Comparison of ENCODE assay signal across 10 cellular contexts in the genomic region with DNA sequence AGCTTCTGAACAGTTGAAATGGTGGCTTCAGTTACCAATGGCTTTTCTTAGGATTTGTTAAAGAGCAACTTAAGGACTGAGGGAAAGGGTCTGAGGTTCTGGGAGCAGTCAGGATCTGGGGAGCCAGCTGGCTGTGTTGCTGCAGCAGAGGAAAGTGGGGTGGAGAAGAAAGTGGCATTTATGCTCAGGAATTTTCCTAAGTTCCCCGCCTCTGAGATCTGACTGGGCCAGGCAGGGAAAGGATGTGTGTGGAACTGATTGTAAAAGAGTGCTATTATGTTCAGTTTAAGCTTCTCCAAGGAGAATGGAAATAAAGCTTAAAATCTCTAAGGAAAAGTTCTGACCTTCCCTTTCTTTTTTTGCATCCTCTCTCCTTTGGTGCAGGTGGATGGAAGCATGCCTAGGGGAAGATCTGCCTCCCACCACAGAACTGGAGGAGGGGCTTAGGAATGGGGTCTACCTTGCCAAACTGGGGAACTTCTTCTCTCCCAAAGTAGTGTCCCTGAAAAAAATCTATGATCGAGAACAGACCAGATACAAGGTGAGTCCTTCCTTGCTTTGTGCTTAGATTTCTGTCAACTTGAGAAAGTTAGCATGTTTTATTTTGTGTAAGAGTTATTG. TPM values are rescaled to one million over a fixed set of nuclear protein-coding genes. Genes with fewer than 3 reads are reported as not detected.
DNase-seq lines count a peak whose midpoint lies in the region; ATAC-seq and TF ChIP-seq lines count a peak whose summit lies in the region.
"Had no signal": no experiment of that assay in that cellular context is flagged by ENCODE, and none has a peak within 500 bp of the region (broad histone marks: within the 10 kb centered on the region; RNA-seq: fewer than 3 reads in every experiment).

No MANE protein-coding gene starts in this region.

- H3K36me3 Mint-ChIP-seq in GM23338 (ENCODE audit: low read depth) (peaks cover 9% of the 10 kb centered on the region; the same call in 2 of the 3 replicates), immature natural killer cell (peaks cover 0 to 6% (median 5%) of the 10 kb centered on the region in 3 donors)
- H3K36me3 Mint-ChIP-seq in activated T-helper 2 cell treated with anti-CD3 and anti-CD28 coated beads, Interferon-gamma antibody, Interleukin-2, Interleukin-4, amounts not matched to agents 10 μg/mL and 5 μg/mL and 100 μg/mL, durations not matched to agents 14 hours and 24 hours and 36 hours (ENCODE audit: low read depth): peaks cover 48% of the 10 kb centered on the region

- whole genome bisulfite sequencing in sigmoid colon, 2 donors: 64 to 83% methylated on average over 2 of the region's 2 CpGs

- H3K9me2 ChIP-seq in GM23338 (ENCODE audit: insufficient read depth): no peaks in the 10 kb centered on the region

- H3K9me3 Mint-ChIP-seq in GM23338 (no peaks in the 10 kb centered on the region), immature natural killer cell (no peaks in the 10 kb centered on the region)
- H3K9me3 Mint-ChIP-seq in activated T-helper 2 cell treated with anti-CD3 and anti-CD28 coated beads, Interferon-gamma antibody, Interleukin-2, Interleukin-4, amounts not matched to agents 10 μg/mL and 5 μg/mL and 100 μg/mL, durations not matched to agents 14 hours and 24 hours and 36 hours: no peaks in the 10 kb centered on the region

- peaks cover 1% of the 10 kb centered on the region for H3K27me3 Mint-ChIP-seq in GM23338 (ENCODE audit: insufficient read depth, low read depth, poor library complexity)
- H3K27me3 Mint-ChIP-seq in activated T-helper 2 cell treated with anti-CD3 and anti-CD28 coated beads, Interferon-gamma antibody, Interleukin-2, Interleukin-4, amounts not matched to agents 10 μg/mL and 5 μg/mL and 100 μg/mL, durations not matched to agents 14 hours and 24 hours and 36 hours (ENCODE audit: low read depth): no peaks in the 10 kb centered on the region
- no peaks in the 10 kb centered on the region for H3K27me3 Mint-ChIP-seq in immature natural killer cell (ENCODE audit: low read depth in 3 of 3)

- TF ChIP-seq CTCF in GM23338 (conservative IDR thresholded peaks at IDR 0.05; ENCODE audit: low read depth in 2 of 2) (no peak), sigmoid colon (IDR thresholded peaks at IDR 0.05) (no peak)

- H3K27ac ChIP-seq in GM23338 (ENCODE audit: low read depth) (peak overlapping the region; percentile 72), sigmoid colon (peak overlapping the region in 3 of 4 donors; percentile 8 to 41 (median 31))

- peaks cover 6% of the 10 kb centered on the region; the same call in 1 of the 2 replicates for H3K36me3 ChIP-seq in GM23338 (ENCODE audit: insufficient read depth)
- peaks cover 0 to 22% (median 7%) of the 10 kb centered on the region in 4 donors for H3K36me3 ChIP-seq in sigmoid colon

- H2AFZ ChIP-seq in GM23338: no peak overlapping the region

- H3K27me3 ChIP-seq in GM23338 (ENCODE audit: insufficient read depth) (no peaks in the 10 kb centered on the region), sigmoid colon (no peaks in the 10 kb centered on the region)

- no peak overlapping the region for H3K4me3 Mint-ChIP-seq in GM23338
- no peak overlapping the region for H3K4me3 Mint-ChIP-seq in activated T-helper 2 cell treated with anti-CD3 and anti-CD28 coated beads, Interferon-gamma antibody, Interleukin-2, Interleukin-4, amounts not matched to agents 10 μg/mL and 5 μg/mL and 100 μg/mL, durations not matched to agents 14 hours and 24 hours and 36 hours (ENCODE audit: low read depth)
- no peak overlapping the region for H3K4me3 Mint-ChIP-seq in immature natural killer cell

- H3K4me1 Mint-ChIP-seq in GM23338: peaks cover 12% of the 10 kb centered on the region
- H3K4me1 Mint-ChIP-seq in activated T-helper 2 cell treated with anti-CD3 and anti-CD28 coated beads, Interferon-gamma antibody, Interleukin-2, Interleukin-4, amounts not matched to agents 10 μg/mL and 5 μg/mL and 100 μg/mL, durations not matched to agents 14 hours and 24 hours and 36 hours (ENCODE audit: low read depth): peaks cover 26% of the 10 kb centered on the region
- H3K4me1 Mint-ChIP-seq in immature natural killer cell: peaks cover 55 to 63% of the 10 kb centered on the region in 2 donors

- no peak for TF ChIP-seq EP300 in sigmoid colon (IDR thresholded peaks at IDR 0.05)

- no peaks in the 10 kb centered on the region for H3F3A ChIP-seq in GM23338 (replicated peaks; ENCODE audit: low read depth)

- ATAC-seq in GM23338 (peak; percentile 77), GM19395 (IDR thresholded peaks at IDR 0.05; ENCODE audit: unreplicated experiment) (no peak), HG03565 (IDR thresholded peaks at IDR 0.05; ENCODE audit: unreplicated experiment) (no peak)
- ATAC-seq: GM12878 had no signal

- no peak overlapping the region for H3K4me3 ChIP-seq in GM23338
- H3K4me3 ChIP-seq in sigmoid colon: no peak overlapping the region
- H3K4me3 ChIP-seq: GM12878 had no signal

- DNase-seq in GM23338 (ENCODE audit: low spot score) (peak; percentile 46), immature natural killer cell (no peak), sigmoid colon (no peak), SK-N-DZ (ENCODE audit: low spot score) (no peak)
- DNase-seq in activated T-helper 2 cell treated with anti-CD3 and anti-CD28 coated beads, Interferon-gamma antibody, Interleukin-2, Interleukin-4, amounts not matched to agents 10 μg/mL and 5 μg/mL and 100 μg/mL, durations not matched to agents 14 hours and 24 hours and 36 hours (ENCODE audit: low spot score): no peak
- DNase-seq in central memory CD4-positive, alpha-beta T cell: no peak
- DNase-seq: NCI-H1417 treated with DMSO at 0.1 percent for 48 hours had no signal

- peaks cover 54% of the 10 kb centered on the region for H3K79me2 ChIP-seq in GM23338 (replicated peaks; ENCODE audit: insufficient read depth)

- H3K4me2 ChIP-seq in GM23338: no peak overlapping the region

- intact Hi-C loops in activated T-helper 2 cell treated with anti-CD3 and anti-CD28 coated beads, Interferon-gamma antibody, Interleukin-2, Interleukin-4, amounts not matched to agents 10 μg/mL and 5 μg/mL and 100 μg/mL, durations not matched to agents 14 hours and 24 hours and 36 hours (cut with micrococcal nuclease): no loop called here
- intact Hi-C loops in sigmoid colon (cut with DNase I): no loop called here

- TF ChIP-seq POLR2A in sigmoid colon (IDR thresholded peaks at IDR 0.05): no peak

- H3K27ac Mint-ChIP-seq in GM23338 (peak overlapping the region; percentile 74), immature natural killer cell (peak overlapping the region; percentile 6 to 85 (median 73))
- H3K27ac Mint-ChIP-seq in activated T-helper 2 cell treated with anti-CD3 and anti-CD28 coated beads, Interferon-gamma antibody, Interleukin-2, Interleukin-4, amounts not matched to agents 10 μg/mL and 5 μg/mL and 100 μg/mL, durations not matched to agents 14 hours and 24 hours and 36 hours: peak overlapping the region; percentile 43

- no peaks in the 10 kb centered on the region for H3K9me3 ChIP-seq in sigmoid colon

- H3K4me1 ChIP-seq in GM23338 (ENCODE audit: insufficient read depth): peaks cover 19% of the 10 kb centered on the region; the same call in 1 of the 2 replicates
- peaks cover 0 to 55% (median 44%) of the 10 kb centered on the region in 4 donors for H3K4me1 ChIP-seq in sigmoid colon

- H4K20me1 ChIP-seq in GM23338 (replicated peaks; ENCODE audit: insufficient read depth): no peaks in the 10 kb centered on the region; the same call in 1 of the 2 replicates

TF ChIP-seq in GM23338, 12 proteins besides CTCF, POLR2A, EP300 and RAD21 (continues in another document):
- TF ChIP-seq CREB1 (CRISPR knock-in tag; IDR thresholded peaks at IDR 0.05; ENCODE audit: low read depth) (no peak), EZH2 (IDR thresholded peaks at IDR 0.05; ENCODE audit: low read depth, unreplicated experiment) (no peak), STAT1 (IDR thresholded peaks at IDR 0.05; ENCODE audit: unreplicated experiment) (no peak), POLR2AphosphoS5 (IDR thresholded peaks at IDR 0.05; ENCODE audit: low read depth) (no peak)

RNA-seq across cellular contexts. Expression of gene IQGAP1, which starts 37.8 kb away (rescaled TPM):
- total RNA-seq in GM23338 (2014; rRNA removed; shearing (Covaris generic)): 136 and 159 TPM in 2 replicates
- polyA plus RNA-seq in GM23338 (2016; fragmentation: Nextera tagmentation; extraction: Ambion mirVana): 92.7 and 92.9 TPM in 2 replicates
- total RNA-seq in activated T-helper 2 cell treated with anti-CD3 and anti-CD28 coated beads, Interferon-gamma antibody, Interleukin-2, Interleukin-4, amounts not matched to agents 10 μg/mL and 5 μg/mL and 100 μg/mL, durations not matched to agents 14 hours and 24 hours and 36 hours: 186 and 196 TPM in 2 replicates
- 100 to 1,000 TPM; 179 to 346 (median 238) TPM for polyA plus RNA-seq in immature natural killer cell
- total RNA-seq in sigmoid colon: 100 to 1,000 TPM; 135 to 283 (median 183) TPM
- 100 to 1,000 TPM in 1 of 3 donors, 10 to 100 TPM in 2; 96.7 to 120 (median 97.6) TPM for polyA plus RNA-seq in sigmoid colon
- polyA plus RNA-seq in SK-N-DZ (2014; cell fraction: cytosol; rRNA removed): 20.7 and 21.6 TPM in 2 replicates
- 26.9 and 47.9 TPM in 2 replicates for polyA plus RNA-seq in SK-N-DZ (2014; cell fraction: nucleus; rRNA removed)
